In the genomic region with DNA sequence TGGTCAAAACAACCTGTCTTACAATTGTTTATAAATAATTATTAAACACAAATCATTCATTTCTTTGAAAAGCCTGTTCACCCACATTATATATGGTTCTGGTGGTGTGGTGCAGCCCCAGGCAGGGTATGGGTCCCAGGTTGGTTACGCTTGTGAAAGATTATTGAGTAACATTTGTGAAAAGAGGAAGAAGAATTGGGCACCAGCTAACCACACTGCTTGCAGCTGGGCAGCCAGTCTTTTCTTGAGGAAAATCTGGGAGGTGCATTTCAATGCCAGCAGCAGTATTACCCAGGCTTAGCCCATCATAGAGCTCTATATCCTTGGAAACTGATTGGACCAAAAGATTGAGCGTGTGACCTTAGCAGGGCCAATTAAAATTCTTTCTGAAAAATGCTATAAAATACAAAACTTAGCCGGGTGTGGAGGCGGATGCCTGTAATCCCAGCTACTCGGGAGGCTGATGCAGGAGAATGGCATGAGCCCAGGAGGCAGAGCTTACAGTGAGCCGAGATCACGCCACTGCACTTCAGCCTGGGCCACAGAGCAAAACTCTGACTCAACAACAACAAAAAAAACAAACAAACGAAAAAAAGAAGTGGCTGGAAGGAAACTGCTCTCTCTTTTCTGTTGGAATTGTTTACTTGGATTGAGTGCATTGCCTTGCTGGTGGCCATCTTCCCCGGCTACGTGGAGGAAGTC, we compare ENCODE assay signal across 2 cellular contexts.
TF ChIP-seq lines count a peak whose summit lies in the region.

No MANE protein-coding gene starts in this region.

TF ChIP-seq in IMR-90, 13 proteins besides CTCF, POLR2A, EP300 and RAD21:
- no peak for TF ChIP-seq RFX5 (IDR thresholded peaks at IDR 0.05; ENCODE audit: low read depth, low read length)
- no peak for TF ChIP-seq MAZ (IDR thresholded peaks at IDR 0.05; ENCODE audit: borderline replicate concordance, low read depth, low read length)
- TF ChIP-seq FOS (IDR thresholded peaks at IDR 0.05; ENCODE audit: low read depth, low read length): no peak
- no peak for TF ChIP-seq NFE2L2 (IDR thresholded peaks at IDR 0.05; ENCODE audit: low read depth, low read length)

TF ChIP-seq in K562, 482 proteins besides CTCF, POLR2A, EP300 and RAD21:
- no peak for TF ChIP-seq ELF4 (CRISPR knock-in tag; IDR thresholded peaks at IDR 0.05)
- TF ChIP-seq JUNB (CRISPR knock-in tag; conservative IDR thresholded peaks at IDR 0.05): no peak
- TF ChIP-seq, protein P1, sequence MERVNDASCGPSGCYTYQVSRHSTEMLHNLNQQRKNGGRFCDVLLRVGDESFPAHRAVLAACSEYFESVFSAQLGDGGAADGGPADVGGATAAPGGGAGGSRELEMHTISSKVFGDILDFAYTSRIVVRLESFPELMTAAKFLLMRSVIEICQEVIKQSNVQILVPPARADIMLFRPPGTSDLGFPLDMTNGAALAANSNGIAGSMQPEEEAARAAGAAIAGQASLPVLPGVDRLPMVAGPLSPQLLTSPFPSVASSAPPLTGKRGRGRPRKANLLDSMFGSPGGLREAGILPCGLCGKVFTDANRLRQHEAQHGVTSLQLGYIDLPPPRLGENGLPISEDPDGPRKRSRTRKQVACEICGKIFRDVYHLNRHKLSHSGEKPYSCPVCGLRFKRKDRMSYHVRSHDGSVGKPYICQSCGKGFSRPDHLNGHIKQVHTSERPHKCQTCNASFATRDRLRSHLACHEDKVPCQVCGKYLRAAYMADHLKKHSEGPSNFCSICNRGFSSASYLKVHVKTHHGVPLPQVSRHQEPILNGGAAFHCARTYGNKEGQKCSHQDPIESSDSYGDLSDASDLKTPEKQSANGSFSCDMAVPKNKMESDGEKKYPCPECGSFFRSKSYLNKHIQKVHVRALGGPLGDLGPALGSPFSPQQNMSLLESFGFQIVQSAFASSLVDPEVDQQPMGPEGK (CRISPR knock-in tag; IDR thresholded peaks at IDR 0.05; ENCODE audit: borderline replicate concordance): no peak
- no peak for TF ChIP-seq OTX1 (CRISPR knock-in tag; IDR thresholded peaks at IDR 0.05)
- TF ChIP-seq, protein P2, sequence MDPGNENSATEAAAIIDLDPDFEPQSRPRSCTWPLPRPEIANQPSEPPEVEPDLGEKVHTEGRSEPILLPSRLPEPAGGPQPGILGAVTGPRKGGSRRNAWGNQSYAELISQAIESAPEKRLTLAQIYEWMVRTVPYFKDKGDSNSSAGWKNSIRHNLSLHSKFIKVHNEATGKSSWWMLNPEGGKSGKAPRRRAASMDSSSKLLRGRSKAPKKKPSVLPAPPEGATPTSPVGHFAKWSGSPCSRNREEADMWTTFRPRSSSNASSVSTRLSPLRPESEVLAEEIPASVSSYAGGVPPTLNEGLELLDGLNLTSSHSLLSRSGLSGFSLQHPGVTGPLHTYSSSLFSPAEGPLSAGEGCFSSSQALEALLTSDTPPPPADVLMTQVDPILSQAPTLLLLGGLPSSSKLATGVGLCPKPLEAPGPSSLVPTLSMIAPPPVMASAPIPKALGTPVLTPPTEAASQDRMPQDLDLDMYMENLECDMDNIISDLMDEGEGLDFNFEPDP (CRISPR knock-in tag; IDR thresholded peaks at IDR 0.05): no peak
- TF ChIP-seq POLR3A (IDR thresholded peaks at IDR 0.05; ENCODE audit: borderline replicate concordance, extremely low read depth, insufficient read depth, insufficient read length): no peak
- no peak for TF ChIP-seq RBM34 (IDR thresholded peaks at IDR 0.05; ENCODE audit: borderline replicate concordance, insufficient read depth, low read length)
- TF ChIP-seq ZBTB8A (IDR thresholded peaks at IDR 0.05; ENCODE audit: partially characterized antibody): no peak
- no peak for TF ChIP-seq CBFB (CRISPR knock-in tag; IDR thresholded peaks at IDR 0.05)
- TF ChIP-seq NR3C1 (CRISPR knock-in tag; IDR thresholded peaks at IDR 0.05): no peak
- no peak for TF ChIP-seq CUX1 (CRISPR knock-in tag; IDR thresholded peaks at IDR 0.05)
- TF ChIP-seq SMARCC2 (IDR thresholded peaks at IDR 0.05; ENCODE audit: low read depth): no peak
- TF ChIP-seq, protein P3, sequence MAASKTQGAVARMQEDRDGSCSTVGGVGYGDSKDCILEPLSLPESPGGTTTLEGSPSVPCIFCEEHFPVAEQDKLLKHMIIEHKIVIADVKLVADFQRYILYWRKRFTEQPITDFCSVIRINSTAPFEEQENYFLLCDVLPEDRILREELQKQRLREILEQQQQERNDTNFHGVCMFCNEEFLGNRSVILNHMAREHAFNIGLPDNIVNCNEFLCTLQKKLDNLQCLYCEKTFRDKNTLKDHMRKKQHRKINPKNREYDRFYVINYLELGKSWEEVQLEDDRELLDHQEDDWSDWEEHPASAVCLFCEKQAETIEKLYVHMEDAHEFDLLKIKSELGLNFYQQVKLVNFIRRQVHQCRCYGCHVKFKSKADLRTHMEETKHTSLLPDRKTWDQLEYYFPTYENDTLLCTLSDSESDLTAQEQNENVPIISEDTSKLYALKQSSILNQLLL (CRISPR knock-in tag; IDR thresholded peaks at IDR 0.05; ENCODE audit: borderline replicate concordance): no peak
- TF ChIP-seq ZNF699 (CRISPR knock-in tag; IDR thresholded peaks at IDR 0.05; ENCODE audit: insufficient replicate concordance): no peak
- no peak for TF ChIP-seq EWSR1 (IDR thresholded peaks at IDR 0.05; ENCODE audit: borderline replicate concordance, low read depth, partially characterized antibody)
- TF ChIP-seq EP400 (IDR thresholded peaks at IDR 0.05): no peak
- no peak for TF ChIP-seq ZNF354B (CRISPR knock-in tag; IDR thresholded peaks at IDR 0.05)
- no peak for TF ChIP-seq SMARCA5 (IDR thresholded peaks at IDR 0.05)
